Comparison of ENCODE assay signal across 1 cellular context in the genomic region with DNA sequence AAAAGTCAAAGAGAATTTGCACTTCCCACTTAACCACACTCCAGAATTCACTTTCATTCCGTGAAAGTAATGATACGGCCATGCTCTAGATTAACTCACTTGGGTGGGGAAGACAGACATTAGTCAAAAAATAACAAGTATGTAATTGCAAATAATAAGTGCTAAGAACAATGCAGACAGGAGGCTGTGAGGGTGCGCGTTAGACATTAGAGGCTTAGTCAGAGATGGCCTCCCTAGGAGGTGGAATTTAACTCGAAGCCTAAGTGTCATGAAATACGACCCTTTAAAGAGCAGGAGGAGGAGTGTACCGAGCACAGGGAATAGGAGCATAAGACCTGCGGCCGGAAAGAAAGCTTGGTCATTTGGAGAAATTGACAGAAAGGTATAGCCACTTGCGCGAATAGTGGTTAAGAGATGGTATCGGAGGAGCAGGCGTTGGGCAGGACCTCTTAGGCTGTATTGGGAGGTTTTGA.
TF ChIP-seq lines count a peak whose summit lies in the region.

No MANE protein-coding gene starts in this region.

TF ChIP-seq in IMR-90, 13 proteins besides CTCF, POLR2A, EP300 and RAD21:
- TF ChIP-seq NFE2L2 (IDR thresholded peaks at IDR 0.05; ENCODE audit: low read depth, low read length) (no peak), RCOR1 (IDR thresholded peaks at IDR 0.05; ENCODE audit: insufficient replicate concordance, low read length) (no peak), MXI1 (IDR thresholded peaks at IDR 0.05; ENCODE audit: borderline replicate concordance, low read depth, low read length) (no peak), MAZ (IDR thresholded peaks at IDR 0.05; ENCODE audit: borderline replicate concordance, low read depth, low read length) (no peak), SMC3 (IDR thresholded peaks at IDR 0.05; ENCODE audit: low read depth, low read length) (no peak), RFX5 (IDR thresholded peaks at IDR 0.05; ENCODE audit: low read depth, low read length) (no peak), CEBPB (IDR thresholded peaks at IDR 0.05; ENCODE audit: low read depth, low read length) (no peak), MAFK (IDR thresholded peaks at IDR 0.05; ENCODE audit: low read depth, low read length) (no peak), CHD1 (IDR thresholded peaks at IDR 0.05; ENCODE audit: low read depth, low read length) (no peak), BHLHE40 (IDR thresholded peaks at IDR 0.05; ENCODE audit: low read depth, low read length) (no peak), FOS (IDR thresholded peaks at IDR 0.05; ENCODE audit: low read depth, low read length) (no peak)
- TF ChIP-seq, protein P1, sequence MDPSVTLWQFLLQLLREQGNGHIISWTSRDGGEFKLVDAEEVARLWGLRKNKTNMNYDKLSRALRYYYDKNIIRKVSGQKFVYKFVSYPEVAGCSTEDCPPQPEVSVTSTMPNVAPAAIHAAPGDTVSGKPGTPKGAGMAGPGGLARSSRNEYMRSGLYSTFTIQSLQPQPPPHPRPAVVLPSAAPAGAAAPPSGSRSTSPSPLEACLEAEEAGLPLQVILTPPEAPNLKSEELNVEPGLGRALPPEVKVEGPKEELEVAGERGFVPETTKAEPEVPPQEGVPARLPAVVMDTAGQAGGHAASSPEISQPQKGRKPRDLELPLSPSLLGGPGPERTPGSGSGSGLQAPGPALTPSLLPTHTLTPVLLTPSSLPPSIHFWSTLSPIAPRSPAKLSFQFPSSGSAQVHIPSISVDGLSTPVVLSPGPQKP (IDR thresholded peaks at IDR 0.05; ENCODE audit: borderline replicate concordance, low read depth, low read length) = no peak
- TF ChIP-seq, protein P2, sequence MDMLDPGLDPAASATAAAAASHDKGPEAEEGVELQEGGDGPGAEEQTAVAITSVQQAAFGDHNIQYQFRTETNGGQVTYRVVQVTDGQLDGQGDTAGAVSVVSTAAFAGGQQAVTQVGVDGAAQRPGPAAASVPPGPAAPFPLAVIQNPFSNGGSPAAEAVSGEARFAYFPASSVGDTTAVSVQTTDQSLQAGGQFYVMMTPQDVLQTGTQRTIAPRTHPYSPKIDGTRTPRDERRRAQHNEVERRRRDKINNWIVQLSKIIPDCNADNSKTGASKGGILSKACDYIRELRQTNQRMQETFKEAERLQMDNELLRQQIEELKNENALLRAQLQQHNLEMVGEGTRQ (IDR thresholded peaks at IDR 0.05; ENCODE audit: low read depth, low read length) = no peak
